In the genomic region with DNA sequence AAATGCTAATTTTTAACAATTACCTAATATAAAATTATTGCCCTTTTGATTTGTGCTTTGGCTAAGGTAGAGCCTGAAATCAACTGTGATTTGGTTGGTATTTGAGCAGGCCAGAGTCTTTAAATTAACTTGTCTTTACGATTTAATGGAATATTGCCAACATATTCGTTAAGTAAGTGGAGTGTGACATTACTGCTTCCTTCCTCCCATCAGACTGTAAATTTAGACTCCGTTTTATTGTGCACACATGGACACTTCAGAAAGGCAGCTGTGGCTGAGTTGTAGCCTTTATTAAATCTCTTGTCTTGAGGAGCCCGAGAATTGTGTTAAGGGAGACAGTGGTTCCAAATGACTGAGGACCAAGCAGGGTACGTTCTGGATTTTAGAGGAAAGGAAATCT, we compare ENCODE assay signal across 22 cellular contexts. TPM values are rescaled to one million over a fixed set of nuclear protein-coding genes. Genes with fewer than 3 reads are reported as not detected.
DNase-seq lines count a peak whose midpoint lies in the region; ATAC-seq and TF ChIP-seq lines count a peak whose summit lies in the region.
"Had no signal": no experiment of that assay in that cellular context is flagged by ENCODE, and none has a peak within 500 bp of the region (broad histone marks: within the 10 kb centered on the region; RNA-seq: fewer than 3 reads in every experiment).

No MANE protein-coding gene starts in this region.

- H3K9me3 Mint-ChIP-seq in chondrocyte (ENCODE audit: low read depth), result no peaks in the 10 kb centered on the region
- no peaks in the 10 kb centered on the region for H3K9me3 Mint-ChIP-seq in activated naive CD8-positive, alpha-beta T cell treated with anti-CD3 and anti-CD28 coated beads, Interleukin-2, amount 50 U/mL, for 24 hours
- H3K9me3 Mint-ChIP-seq: activated naive CD4-positive, alpha-beta T cell treated with anti-CD3 and anti-CD28 coated beads for 36 hours; effector memory CD8-positive, alpha-beta T cell; stimulated activated effector memory CD8-positive, alpha-beta T cell treated with anti-CD3 and anti-CD28 coated beads, Interleukin-12 subunit alpha, Interleukin-12 subunit beta, amount 100 ng/mL, for 72 hours had no signal

- no peaks in the 10 kb centered on the region for H3K27me3 ChIP-seq in cardiac muscle cell
- H3K27me3 ChIP-seq: ascending aorta had no signal

- H3K4me3 ChIP-seq in cardiac muscle cell, result no peak overlapping the region
- H3K4me3 ChIP-seq: ascending aorta had no signal

- no peaks in the 10 kb centered on the region for H3K27me3 Mint-ChIP-seq in chondrocyte (ENCODE audit: low read depth)
- H3K27me3 Mint-ChIP-seq in activated naive CD8-positive, alpha-beta T cell treated with anti-CD3 and anti-CD28 coated beads, Interleukin-2, amount 50 U/mL, for 24 hours, result peaks cover 3% of the 10 kb centered on the region

- H3K4me1 ChIP-seq in cardiac muscle cell (ENCODE audit: low read depth), result peaks cover 7% of the 10 kb centered on the region

- no peak for ATAC-seq in left ventricle myocardium superior
- no peak for ATAC-seq in GM19455 (IDR thresholded peaks at IDR 0.05; ENCODE audit: unreplicated experiment)
- ATAC-seq in activated naive CD8-positive, alpha-beta T cell treated with anti-CD3 and anti-CD28 coated beads, Interleukin-2, amount 50 U/mL, for 24 hours, result no peak
- ATAC-seq: effector memory CD8-positive, alpha-beta T cell; left lobe of liver; stimulated activated effector memory CD8-positive, alpha-beta T cell treated with anti-CD3 and anti-CD28 coated beads, Interleukin-12 subunit alpha, Interleukin-12 subunit beta, amount 100 ng/mL, for 72 hours had no signal

- H3K36me3 Mint-ChIP-seq in chondrocyte (ENCODE audit: low read depth), result peaks cover 2% of the 10 kb centered on the region
- H3K36me3 Mint-ChIP-seq in activated naive CD8-positive, alpha-beta T cell treated with anti-CD3 and anti-CD28 coated beads, Interleukin-2, amount 50 U/mL, for 24 hours (ENCODE audit: low read depth), result no peaks in the 10 kb centered on the region
- H3K36me3 Mint-ChIP-seq: CD4-positive, alpha-beta memory T cell; stimulated activated effector memory CD8-positive, alpha-beta T cell treated with anti-CD3 and anti-CD28 coated beads, Interleukin-12 subunit alpha, Interleukin-12 subunit beta, amount 100 ng/mL, for 72 hours had no signal

- H3K4me1 Mint-ChIP-seq in chondrocyte (ENCODE audit: low read depth), result peaks cover 63% of the 10 kb centered on the region
- no peaks in the 10 kb centered on the region for H3K4me1 Mint-ChIP-seq in activated naive CD8-positive, alpha-beta T cell treated with anti-CD3 and anti-CD28 coated beads, Interleukin-2, amount 50 U/mL, for 24 hours
- H3K4me1 Mint-ChIP-seq: CD4-positive, alpha-beta memory T cell; stimulated activated effector memory CD8-positive, alpha-beta T cell treated with anti-CD3 and anti-CD28 coated beads, Interleukin-12 subunit alpha, Interleukin-12 subunit beta, amount 100 ng/mL, for 72 hours had no signal

- no peaks in the 10 kb centered on the region for H3K9me3 ChIP-seq in cardiac muscle cell (ENCODE audit: low read depth)
- H3K9me3 ChIP-seq: ascending aorta had no signal

- no peaks in the 10 kb centered on the region for H3K36me3 ChIP-seq in cardiac muscle cell
- H3K36me3 ChIP-seq: ascending aorta had no signal

- H3K4me3 Mint-ChIP-seq in chondrocyte (ENCODE audit: unreplicated experiment), result no peak overlapping the region
- no peak overlapping the region for H3K4me3 Mint-ChIP-seq in activated naive CD8-positive, alpha-beta T cell treated with anti-CD3 and anti-CD28 coated beads, Interleukin-2, amount 50 U/mL, for 24 hours
- H3K4me3 Mint-ChIP-seq: activated naive CD4-positive, alpha-beta T cell treated with anti-CD3 and anti-CD28 coated beads for 36 hours; CD4-positive, alpha-beta memory T cell; effector memory CD8-positive, alpha-beta T cell; nephron progenitor cell; stimulated activated effector memory CD8-positive, alpha-beta T cell treated with anti-CD3 and anti-CD28 coated beads, Interleukin-12 subunit alpha, Interleukin-12 subunit beta, amount 100 ng/mL, for 72 hours had no signal

- DNase-seq in cardiac muscle cell (ENCODE audit: low read depth in 1 of 2, low spot score in 1 of 2) (no peak), left ventricle myocardium superior (no peak), NCI-H2081 treated with DMSO at 0.1 percent for 48 hours (lab: John Stamatoyannopoulos, UW) (peak; percentile 6), chondrocyte (ENCODE audit: low spot score) (no peak), SW 1271 (lab: John Stamatoyannopoulos, UW) (no peak), kidney glomerular epithelial cell (lab: John Stamatoyannopoulos, UW) (no peak)
- no peak for DNase-seq in activated naive CD8-positive, alpha-beta T cell treated with anti-CD3 and anti-CD28 coated beads, Interleukin-2, amount 50 U/mL, for 24 hours
- DNase-seq: activated CD4-positive, alpha-beta T cell treated with anti-CD3 and anti-CD28 coated beads for 1 hour; activated naive CD4-positive, alpha-beta T cell treated with anti-CD3 and anti-CD28 coated beads for 36 hours; activated T-cell treated with anti-CD3 and anti-CD28 coated beads, Interleukin-2, amount 50 U/mL, for 48 hours; CD4-positive, alpha-beta memory T cell; DND-41; effector memory CD8-positive, alpha-beta T cell; H7; MV-4-11; nephron progenitor cell had no signal

- TF ChIP-seq CTCF in cardiac muscle cell (IDR thresholded peaks at IDR 0.05; ENCODE audit: low read depth, low read length) (no peak), chondrocyte (IDR thresholded peaks at IDR 0.05) (no peak)

- peak overlapping the region; percentile 17 for H3K27ac Mint-ChIP-seq in chondrocyte (ENCODE audit: unreplicated experiment)
- no peak overlapping the region for H3K27ac Mint-ChIP-seq in activated naive CD8-positive, alpha-beta T cell treated with anti-CD3 and anti-CD28 coated beads, Interleukin-2, amount 50 U/mL, for 24 hours
- H3K27ac Mint-ChIP-seq: activated naive CD4-positive, alpha-beta T cell treated with anti-CD3 and anti-CD28 coated beads for 36 hours; CD4-positive, alpha-beta memory T cell; effector memory CD8-positive, alpha-beta T cell; nephron progenitor cell; stimulated activated effector memory CD8-positive, alpha-beta T cell treated with anti-CD3 and anti-CD28 coated beads, Interleukin-12 subunit alpha, Interleukin-12 subunit beta, amount 100 ng/mL, for 72 hours had no signal

- peak overlapping the region; percentile 51 for H3K27ac ChIP-seq in cardiac muscle cell
- H3K27ac ChIP-seq: ascending aorta, KMS-11 had no signal

- intact Hi-C loops in left ventricle myocardium superior (cut with micrococcal nuclease), result no loop called here

RNA-seq across cellular contexts. Expression of a gene that starts 57.4 kb away (rescaled TPM):
- total RNA-seq in cardiac muscle cell (95.7 and 106 TPM in 2 replicates), left ventricle myocardium superior (129 TPM), chondrocyte (76.6 to 90.4 TPM (median 86.1 TPM) in 3 replicates)
- 262 and 328 TPM in 2 replicates for polyA plus RNA-seq in cardiac muscle cell
- total RNA-seq: activated CD8-positive, alpha-beta memory T cell treated with anti-CD3 and anti-CD28 coated beads for 36 hours; activated naive CD4-positive, alpha-beta T cell treated with anti-CD3 and anti-CD28 coated beads for 36 hours; CD4-positive, alpha-beta memory T cell had no signal
- polyA plus RNA-seq: CD4-positive, alpha-beta memory T cell had no signal
